ENCODE assay signal across 19 cellular contexts in genomic region chr18:43009666-43010065, GRCh38.
"Had no signal": no experiment of that assay in that cellular context is flagged by ENCODE, and none has a peak within 500 bp of the region (broad histone marks: within the 10 kb centered on the region; RNA-seq: fewer than 3 reads in every experiment).

No MANE protein-coding gene starts in this region.

- ATAC-seq: heart left ventricle; left colon; left ventricle myocardium superior; natural killer cell treated with Interleukin-12 subunit alpha and Interleukin-12 subunit beta and Interleukin-15 and Interleukin-18, amount 100 ng/mL, for 72 hours had no signal

- DNase-seq: effector CD4-positive, alpha-beta T cell; endodermal cell; erythroblast; heart left ventricle; hippocampal formation; left colon; left ventricle myocardium superior; mesenchymal stem cell; midbrain; nucleus accumbens; ovary; small intestine; stimulated activated CD4-positive, alpha-beta T cell treated with anti-CD3 and anti-CD28 coated beads, Interleukin-12 subunit alpha, Interleukin-12 subunit beta, amount 100 ng/mL, for 4 hours; stimulated activated naive CD4-positive, alpha-beta T cell; trophoblast cell had no signal

- H3K36me3 ChIP-seq: heart left ventricle, neural progenitor cell, ovary, right atrium auricular region had no signal

- H3K9me3 ChIP-seq: heart left ventricle, ovary, right atrium auricular region had no signal

- H3K4me3 ChIP-seq: heart left ventricle, lung, neural progenitor cell, ovary, right atrium auricular region had no signal

- H3K27ac ChIP-seq: heart left ventricle, neural progenitor cell, ovary, right atrium auricular region had no signal

- H3K4me1 ChIP-seq: heart left ventricle, right atrium auricular region had no signal

- H3K4me2 ChIP-seq: neural progenitor cell had no signal

- H3K27me3 ChIP-seq: heart left ventricle, neural progenitor cell, ovary, right atrium auricular region had no signal

- H2AFZ ChIP-seq: neural progenitor cell had no signal

- H3K9ac ChIP-seq: neural progenitor cell had no signal
